12 cellular contexts compared by ENCODE assay signal in the genomic region with DNA sequence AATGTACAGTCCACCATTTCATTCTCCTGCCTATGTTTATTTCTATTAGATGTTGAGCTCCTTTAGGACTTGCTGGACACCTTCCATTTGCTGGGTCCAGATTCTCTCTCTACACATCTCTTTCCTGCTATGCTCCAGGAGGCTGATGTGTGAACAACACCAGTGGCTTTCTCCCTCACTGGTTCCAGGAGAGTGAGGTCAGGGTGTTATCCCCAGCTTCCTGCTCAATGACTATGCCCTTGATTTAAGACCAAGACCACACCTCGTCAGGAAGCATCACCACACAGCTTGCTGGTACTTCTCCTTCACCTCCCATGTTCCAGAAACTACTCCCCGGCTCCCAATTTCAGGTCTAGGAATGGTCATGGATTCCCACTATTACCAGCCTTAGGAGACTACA.
"Had no signal": no experiment of that assay in that cellular context is flagged by ENCODE, and none has a peak within 500 bp of the region (broad histone marks: within the 10 kb centered on the region; RNA-seq: fewer than 3 reads in every experiment).

No MANE protein-coding gene starts in this region.

- H3K79me2 ChIP-seq: hepatocyte had no signal

- H3K9me3 Mint-ChIP-seq: activated T-helper 17 cell treated with anti-CD3 and anti-CD28 coated beads, Interleukin-2, amount 50 U/mL, for 72 hours had no signal

- H3K27me3 ChIP-seq: hepatocyte, transverse colon had no signal

- ATAC-seq: WTC11 had no signal

- H2AFZ ChIP-seq: hepatocyte had no signal

- H3K27me3 Mint-ChIP-seq: activated T-helper 17 cell treated with anti-CD3 and anti-CD28 coated beads, Interleukin-2, amount 50 U/mL, for 72 hours had no signal

- H3K4me3 ChIP-seq: coronary artery, hepatocyte, skin epidermis, transverse colon had no signal

- H3K27ac Mint-ChIP-seq: activated T-helper 17 cell treated with anti-CD3 and anti-CD28 coated beads, Interleukin-2, amount 50 U/mL, for 72 hours; WTC11 had no signal

- H3K36me3 Mint-ChIP-seq: WTC11 had no signal

- H3K4me2 ChIP-seq: hepatocyte had no signal

- H3K36me3 ChIP-seq: transverse colon had no signal

- DNase-seq: activated CD8-positive, alpha-beta memory T cell treated with anti-CD3 and anti-CD28 coated beads, Interleukin-2, amount 50 U/mL, for 4 hours; effector CD8-positive, alpha-beta T cell; kidney glomerular epithelial cell; posterior cingulate gyrus; stimulated activated CD4-positive, alpha-beta T cell treated with anti-CD3 and anti-CD28 coated beads, Interleukin-4, amount 100 ng/mL, for 4 hours; substantia nigra; transverse colon had no signal

- H3K27ac ChIP-seq: coronary artery, hepatocyte, transverse colon had no signal

- H3K4me1 Mint-ChIP-seq: WTC11 had no signal

- H3K9me3 ChIP-seq: transverse colon had no signal

- H3K4me3 Mint-ChIP-seq: activated T-helper 17 cell treated with anti-CD3 and anti-CD28 coated beads, Interleukin-2, amount 50 U/mL, for 72 hours; WTC11 had no signal
